Comparison of ENCODE assay signal across 24 cellular contexts in genomic region chr10:88415533-88416130, GRCh38.
DNase-seq lines count a peak whose midpoint lies in the region; ATAC-seq and TF ChIP-seq lines count a peak whose summit lies in the region.
"Had no signal": no experiment of that assay in that cellular context is flagged by ENCODE, and none has a peak within 500 bp of the region (broad histone marks: within the 10 kb centered on the region; RNA-seq: fewer than 3 reads in every experiment).

No MANE protein-coding gene starts in this region.

- no peak overlapping the region for H3K4me3 ChIP-seq in lower leg skin (ENCODE audit: low read depth, poor library complexity, severe bottlenecking)
- H3K4me3 ChIP-seq: A549, esophagus muscularis mucosa, lung, prostate gland had no signal

- TF ChIP-seq POLR2A in lower leg skin (IDR thresholded peaks at IDR 0.05) = no peak

- no peak for TF ChIP-seq CTCF in lower leg skin (IDR thresholded peaks at IDR 0.05)

- DNase-seq in Right ventricle myocardium superior = no peak
- DNase-seq in cardiac septum (ENCODE audit: low spot score) = no peak
- DNase-seq in NOMO-1 treated with DMSO at 0.1 percent for 48 hours (lab: John Stamatoyannopoulos, UW; ENCODE audit: unreplicated experiment) = peak; percentile 69
- DNase-seq in left ventricle myocardium superior = no peak
- no peak for DNase-seq in activated naive CD4-positive, alpha-beta T cell treated with Interleukin-2 at 50 U/mL for 16 hours
- no peak for DNase-seq in lower leg skin (ENCODE audit: low spot score in 2 of 2)
- no peak for DNase-seq in GM19238 (ENCODE audit: insufficient read length, low spot score)
- DNase-seq: activated B cell treated with CpG ODN at 0.5 μM for 24 hours; anterior cingulate cortex; CD8-positive, alpha-beta memory T cell; cortex of kidney; DMS153; foreskin melanocyte; GDM1; kidney; NCI-H1436; T-helper 17 cell had no signal

- peak; percentile 84 for ATAC-seq in Right ventricle myocardium superior (ENCODE audit: poor library complexity)
- peak; percentile 96 for ATAC-seq in left ventricle myocardium superior
- no peak for ATAC-seq in HG03571 (IDR thresholded peaks at IDR 0.05; ENCODE audit: unreplicated experiment)
- ATAC-seq: A549; activated naive CD4-positive, alpha-beta T cell treated with anti-CD3 and anti-CD28 coated beads, Interleukin-2, amount 50 U/mL, for 72 hours; HCT116; T-helper 17 cell had no signal

- WGBS in lower leg skin, 2 donors = 86 to 92% methylated on average over 1 of the region's 1 CpG

- intact Hi-C loops in Right ventricle myocardium superior (cut with DNase I) (no loop called here), cardiac septum (cut with DNase I) (loop anchor here (10.0 kb wide), 1 partner anchor 139 kb away; no protein-coding TSS in a partner anchor), left ventricle myocardium superior (cut with micrococcal nuclease) (no loop called here), lower leg skin (cut with DNase I; ENCODE audit: low total_unique reads) (no loop called here)
